In the genomic region with DNA sequence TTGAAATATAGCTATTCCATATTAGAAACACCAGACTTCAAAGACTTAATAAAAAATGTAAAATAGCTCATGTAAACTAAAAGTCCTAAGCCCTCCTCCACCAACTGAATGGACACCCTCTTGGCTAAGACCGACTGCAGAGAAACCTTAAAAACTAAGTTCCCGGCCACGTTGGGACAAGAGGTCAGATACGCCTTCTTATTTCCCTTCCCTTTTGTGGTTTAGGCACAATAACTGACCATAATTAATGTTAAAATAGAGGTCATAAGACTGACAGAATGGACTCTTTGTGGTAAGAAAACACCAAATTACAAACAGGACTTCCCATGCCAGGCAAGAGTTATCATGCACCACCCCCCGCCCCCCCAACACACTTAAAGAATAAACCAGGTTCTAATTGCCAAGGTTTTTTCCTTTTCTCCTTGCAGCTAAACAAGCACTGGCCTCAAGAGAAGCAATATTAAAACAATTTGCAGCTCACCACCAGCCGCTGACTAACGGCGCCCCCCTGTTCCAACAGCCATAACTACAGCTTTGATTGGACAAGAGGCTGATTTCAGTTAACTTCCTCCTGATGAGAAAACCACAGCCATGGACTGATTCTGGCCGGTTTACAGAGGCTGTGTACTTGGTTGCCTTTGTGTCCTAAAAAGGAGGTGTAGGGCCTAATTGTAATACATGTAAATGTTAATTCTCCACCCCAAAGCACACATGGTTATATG, we compare ENCODE assay signal across 11 cellular contexts. TPM values are rescaled to one million over a fixed set of nuclear protein-coding genes. Genes with fewer than 3 reads are reported as not detected.
DNase-seq lines count a peak whose midpoint lies in the region; ATAC-seq and TF ChIP-seq lines count a peak whose summit lies in the region.
"Had no signal": no experiment of that assay in that cellular context is flagged by ENCODE, and none has a peak within 500 bp of the region (broad histone marks: within the 10 kb centered on the region; RNA-seq: fewer than 3 reads in every experiment).

No MANE protein-coding gene starts in this region.

- H3K4me1 Mint-ChIP-seq in activated CD4-positive, alpha-beta T cell treated with anti-CD3 and anti-CD28 coated beads, Interleukin-2, amount 10 ng/mL, durations not matched to agents 24 days and 14 days: no peaks in the 10 kb centered on the region
- H3K4me1 Mint-ChIP-seq: CD4-positive, alpha-beta memory T cell had no signal

- H3K9me3 ChIP-seq in psoas muscle: no peaks in the 10 kb centered on the region
- H3K9me3 ChIP-seq: SJSA1 had no signal

- no peak for DNase-seq in AG04449 (ENCODE audit: low read depth, low spot score)
- peak; percentile 49 for DNase-seq in H7
- peak; percentile 71 for DNase-seq in OCI-M1 (lab: John Stamatoyannopoulos, UW)
- DNase-seq in fibroblast of the conjunctiva (ENCODE audit: low read depth): peak; percentile 1
- DNase-seq in dedifferentiated amniotic fluid mesenchymal stem cell (ENCODE audit: extremely low spot score): no peak
- no peak for DNase-seq in psoas muscle
- no peak for DNase-seq in activated CD4-positive, alpha-beta T cell treated with anti-CD3 and anti-CD28 coated beads, Interleukin-2, amount 10 ng/mL, durations not matched to agents 24 days and 14 days
- DNase-seq in activated effector memory CD4-positive, alpha-beta T cell treated with anti-CD3 and anti-CD28 coated beads, Interleukin-2, amount 50 U/mL, for 16 hours: no peak
- DNase-seq: CD4-positive, alpha-beta memory T cell; central memory CD4-positive, alpha-beta T cell had no signal

- POLR2A ChIA-PET in AG04449 (lab: Yijun Ruan, JAX): no interaction called here

- H3K36me3 ChIP-seq in H7 (replicated peaks; ENCODE audit: control insufficient read depth, insufficient read depth, low read length) (no peaks in the 10 kb centered on the region), psoas muscle (ENCODE audit: insufficient read depth in 1 of 2, low read depth in 1 of 2) (no peaks in the 10 kb centered on the region)
- H3K36me3 ChIP-seq: SJSA1 had no signal

- H3K9me3 Mint-ChIP-seq in activated CD4-positive, alpha-beta T cell treated with anti-CD3 and anti-CD28 coated beads, Interleukin-2, amount 10 ng/mL, durations not matched to agents 24 days and 14 days: no peaks in the 10 kb centered on the region

- H3K4me1 ChIP-seq in psoas muscle: no peaks in the 10 kb centered on the region
- H3K4me1 ChIP-seq: SJSA1 had no signal

- intact Hi-C loops in psoas muscle (cut with DNase I): no loop called here
- intact Hi-C loops in activated CD4-positive, alpha-beta T cell treated with anti-CD3 and anti-CD28 coated beads, Interleukin-2, amount 10 ng/mL, durations not matched to agents 24 days and 14 days (cut with micrococcal nuclease): no loop called here

- H3K27me3 ChIP-seq in H7 (ENCODE audit: control insufficient read depth, insufficient read depth, low read length) (peaks cover 36% of the 10 kb centered on the region), psoas muscle (ENCODE audit: insufficient read depth in 3 of 3, low read length in 2 of 3) (peaks cover 0 to 35% (median 12%) of the 10 kb centered on the region in 3 donors)
- H3K27me3 ChIP-seq: SJSA1 had no signal

- peaks cover 13% of the 10 kb centered on the region for H3K27me3 Mint-ChIP-seq in activated CD4-positive, alpha-beta T cell treated with anti-CD3 and anti-CD28 coated beads, Interleukin-2, amount 10 ng/mL, durations not matched to agents 24 days and 14 days

- 44 to 45% (median 44%) methylated on average over 9 of the region's 9 CpGs for WGBS in psoas muscle, 3 donors

- ATAC-seq in psoas muscle: no peak

- H3K27ac ChIP-seq in psoas muscle: no peak overlapping the region
- H3K27ac ChIP-seq: SJSA1 had no signal

- H3K4me3 ChIP-seq in AG04449 (ENCODE audit: low read depth, low read length): no peak overlapping the region
- no peak overlapping the region for H3K4me3 ChIP-seq in H7 (ENCODE audit: insufficient read depth, low read depth, low read length)
- H3K4me3 ChIP-seq in psoas muscle: no peak overlapping the region
- H3K4me3 ChIP-seq: SJSA1 had no signal

- H3K4me3 Mint-ChIP-seq in activated CD4-positive, alpha-beta T cell treated with anti-CD3 and anti-CD28 coated beads, Interleukin-2, amount 10 ng/mL, durations not matched to agents 24 days and 14 days: no peak overlapping the region
- H3K4me3 Mint-ChIP-seq: CD4-positive, alpha-beta memory T cell had no signal

- H3K36me3 Mint-ChIP-seq in activated CD4-positive, alpha-beta T cell treated with anti-CD3 and anti-CD28 coated beads, Interleukin-2, amount 10 ng/mL, durations not matched to agents 24 days and 14 days (ENCODE audit: low read depth): no peaks in the 10 kb centered on the region
- H3K36me3 Mint-ChIP-seq: CD4-positive, alpha-beta memory T cell had no signal

- H3K27ac Mint-ChIP-seq in activated CD4-positive, alpha-beta T cell treated with anti-CD3 and anti-CD28 coated beads, Interleukin-2, amount 10 ng/mL, durations not matched to agents 24 days and 14 days: no peak overlapping the region
- H3K27ac Mint-ChIP-seq: CD4-positive, alpha-beta memory T cell had no signal

- CTCF ChIA-PET in AG04449 (lab: Yijun Ruan, JAX): interaction anchor here (1.1 to 2.3 kb wide), 3 partner anchors 11 to 409 kb away, joined by 4 to 9 read pairs (median 4); no protein-coding TSS in a partner anchor

- peak; percentile 21 for TF ChIP-seq CTCF in AG04449 (IDR thresholded peaks at IDR 0.05; ENCODE audit: insufficient read depth, low read length, missing control alignments)
- TF ChIP-seq CTCF in psoas muscle (IDR thresholded peaks at IDR 0.05): no peak

RNA-seq across cellular contexts. Expression of a gene that starts 10.7 kb away (rescaled TPM):
- total RNA-seq in H7 (2014; rRNA removed; shearing (Covaris generic)): 0.78 and 1.4 TPM in 2 replicates
- total RNA-seq in psoas muscle: not detected
- under 1 TPM in 1 of 3 donors, not detected in 2; 0.01 TPM for polyA plus RNA-seq in psoas muscle
- total RNA-seq in activated CD4-positive, alpha-beta T cell treated with anti-CD3 and anti-CD28 coated beads, Interleukin-2, amount 10 ng/mL, durations not matched to agents 24 days and 14 days: not detected in 2 replicates
- total RNA-seq: CD4-positive, alpha-beta memory T cell; SJSA1 had no signal
- polyA plus RNA-seq: CD4-positive, alpha-beta memory T cell had no signal

Comparison
In these comparisons a context has a peak if more than half of its experiments do, and no peak if none do; other contexts are left out.
1. DNase-seq: peak in H7 (single experiment), OCI-M1 (single experiment) and fibroblast of the conjunctiva (single experiment); none in AG04449 (single experiment), dedifferentiated amniotic fluid mesenchymal stem cell (single experiment), psoas muscle (0 of 2), activated CD4-positive, alpha-beta T cell treated with anti-CD3 and anti-CD28 coated beads, Interleukin-2, amount 10 ng/mL, durations not matched to agents 24 days and 14 days (single experiment) and activated effector memory CD4-positive, alpha-beta T cell treated with anti-CD3 and anti-CD28 coated beads, Interleukin-2, amount 50 U/mL, for 16 hours (single experiment).